1 cellular context compared by ENCODE assay signal in genomic region chr20:64082821-64083379, GRCh38.
TF ChIP-seq lines count a peak whose summit lies in the region.

No MANE protein-coding gene starts in this region.

TF ChIP-seq in GM12878, 131 proteins besides CTCF, POLR2A, EP300 and RAD21:
- no peak for TF ChIP-seq SUPT20H (IDR thresholded peaks at IDR 0.05; ENCODE audit: borderline replicate concordance, control insufficient read depth, low read depth, low read length)
- TF ChIP-seq MYB (IDR thresholded peaks at IDR 0.05; ENCODE audit: borderline replicate concordance, low read depth, low read length), result no peak
- no peak for TF ChIP-seq ZBTB11 (CRISPR knock-in tag; IDR thresholded peaks at IDR 0.05)
- no peak for TF ChIP-seq BRCA1 (IDR thresholded peaks at IDR 0.05; ENCODE audit: low read depth, low read length)
- TF ChIP-seq PAX5 (IDR thresholded peaks at IDR 0.05; ENCODE audit: borderline replicate concordance, low read depth, low read length), result no peak
- no peak for TF ChIP-seq ZNF24 (IDR thresholded peaks at IDR 0.05)
- TF ChIP-seq PBX3 (IDR thresholded peaks at IDR 0.05; ENCODE audit: insufficient replicate concordance, low read depth, low read length), result no peak
- TF ChIP-seq ESRRA (IDR thresholded peaks at IDR 0.05; ENCODE audit: low read length), result no peak
- TF ChIP-seq SIX5 (IDR thresholded peaks at IDR 0.05; ENCODE audit: low read depth, low read length, severe bottlenecking), result no peak
- TF ChIP-seq EGR1 (IDR thresholded peaks at IDR 0.05; ENCODE audit: borderline replicate concordance in 1 of 2, low read depth in 2 of 2, low read length in 2 of 2), result no peak
- no peak for TF ChIP-seq RUNX3 (IDR thresholded peaks at IDR 0.05; ENCODE audit: low read length)
- no peak for TF ChIP-seq CHD2 (IDR thresholded peaks at IDR 0.05; ENCODE audit: borderline replicate concordance, low read depth, low read length)
- no peak for TF ChIP-seq ATF7 (IDR thresholded peaks at IDR 0.05; ENCODE audit: low read depth)
- TF ChIP-seq ASH2L (IDR thresholded peaks at IDR 0.05; ENCODE audit: borderline replicate concordance, low read depth), result no peak
- no peak for TF ChIP-seq TCF7 (IDR thresholded peaks at IDR 0.05; ENCODE audit: borderline replicate concordance)
- TF ChIP-seq REST (IDR thresholded peaks at IDR 0.05; ENCODE audit: low read depth, low read length), result no peak
